In genomic region chr12:24822121-24822899, GRCh38 we compare ENCODE assay signal across 8 cellular contexts.
DNase-seq lines count a peak whose midpoint lies in the region; ATAC-seq, FAIRE-seq and TF ChIP-seq lines count a peak whose summit lies in the region.

No MANE protein-coding gene starts in this region.

- no peak for FAIRE-seq in HTR-8/SVneo (lab: Jason Lieb, UNC)

- TF ChIP-seq POLR2A in heart left ventricle (IDR thresholded peaks at IDR 0.05) = no peak

- peaks cover 0 to 28% (median 0%) of the 10 kb centered on the region in 12 donors for H3K4me1 ChIP-seq in heart left ventricle

- intact Hi-C loops in heart left ventricle (cut with DNase I) = no loop called here

- TF ChIP-seq CTCF in heart left ventricle (IDR thresholded peaks at IDR 0.05) = no peak

- H3K36me3 ChIP-seq in heart left ventricle = no peaks in the 10 kb centered on the region

- no peaks in the 10 kb centered on the region for H3K27me3 ChIP-seq in heart left ventricle

- DNase-seq in iris pigment epithelial cell (ENCODE audit: low read depth) (peak; percentile 95), HTR-8/SVneo (ENCODE audit: insufficient read length, low spot score) (no peak), amygdala (lab: John Stamatoyannopoulos, UW) (no peak), heart left ventricle (no peak)
- no peak for DNase-seq in stimulated activated CD4-positive, alpha-beta T cell treated with anti-CD3 and anti-CD28 coated beads, Interleukin-15, amount 100 ng/mL, for 24 hours

- peak; percentile 46 for ATAC-seq in GM18499 (IDR thresholded peaks at IDR 0.05; ENCODE audit: insufficient read depth, unreplicated experiment)
- ATAC-seq in GM21529 (IDR thresholded peaks at IDR 0.05; ENCODE audit: unreplicated experiment) = peak; percentile 77
- peak; percentile 75 for ATAC-seq in HG03571 (IDR thresholded peaks at IDR 0.05; ENCODE audit: unreplicated experiment)
- no peak for ATAC-seq in heart left ventricle

- peaks cover 0 to 3% (median 0%) of the 10 kb centered on the region in 12 donors for H3K9me3 ChIP-seq in heart left ventricle

- H3K27ac ChIP-seq in heart left ventricle = no peak overlapping the region

- no peak overlapping the region for H3K4me3 ChIP-seq in heart left ventricle

- 71 to 82% (median 76%) methylated on average over 5 of the region's 5 CpGs for WGBS in heart left ventricle, 4 donors

Comparison
In these comparisons a context has a peak if more than half of its experiments do, and no peak if none do; other contexts are left out.
1. ATAC-seq: peak in GM18499 (single experiment), GM21529 (single experiment) and HG03571 (single experiment); none in heart left ventricle (0 of 4).